Comparison of ENCODE assay signal across 8 cellular contexts in the genomic region with DNA sequence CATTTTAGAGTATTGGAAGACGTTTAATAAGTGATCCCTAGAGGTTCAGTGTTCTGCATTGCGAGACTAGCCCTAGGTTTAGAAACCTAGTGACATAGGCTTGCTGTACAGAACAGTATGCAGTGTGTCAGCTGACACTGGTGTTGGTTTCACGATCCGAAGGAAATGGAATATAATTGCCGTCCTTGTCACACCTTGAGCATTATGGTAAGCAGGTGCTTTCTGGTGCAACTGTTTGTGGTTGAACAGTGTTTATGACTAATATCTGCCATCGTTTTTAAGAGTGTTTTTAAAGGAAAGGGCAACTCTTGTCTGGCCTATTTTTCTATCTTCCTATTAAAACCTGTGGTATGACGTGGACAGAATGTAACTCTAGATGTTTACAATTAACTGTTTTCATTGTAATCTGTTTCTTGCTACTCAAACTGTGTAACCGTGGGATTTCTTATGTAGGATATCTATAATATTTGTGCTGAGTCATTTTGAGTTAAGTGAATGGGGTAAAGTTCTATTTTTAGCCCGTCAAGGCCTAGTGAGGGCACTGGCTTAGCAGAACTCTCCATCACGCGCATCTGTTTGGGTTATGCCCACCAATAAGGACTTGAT. TPM values are rescaled to one million over a fixed set of nuclear protein-coding genes. Genes with fewer than 3 reads are reported as not detected.
DNase-seq lines count a peak whose midpoint lies in the region; ATAC-seq and TF ChIP-seq lines count a peak whose summit lies in the region.

No MANE protein-coding gene starts in this region.

- H3K4me3 ChIP-seq in HFF-Myc (replicated peaks; ENCODE audit: low read depth, low read length) (no peak overlapping the region), NB4 (ENCODE audit: low read depth, low read length) (peak overlapping the region; percentile 2), mesodermal cell (ENCODE audit: extremely low read depth, insufficient read depth, low read length, poor library complexity, severe bottlenecking) (no peak overlapping the region)

- no peak overlapping the region for H3K27ac Mint-ChIP-seq in activated naive CD8-positive, alpha-beta T cell treated with anti-CD3 and anti-CD28 coated beads, Interleukin-2, amount 10 ng/mL, durations not matched to agents 7 days and 5 days

- POLR2A ChIA-PET in activated naive CD8-positive, alpha-beta T cell treated with anti-CD3 and anti-CD28 coated beads, Interleukin-2, amount 10 ng/mL, durations not matched to agents 7 days and 5 days (lab: Charles Lee): interaction anchor here (0.7 kb wide), 1 partner anchor 70 kb away, joined by 3 read pairs; no protein-coding TSS in a partner anchor

- peak; percentile 52 for DNase-seq in activated naive CD4-positive, alpha-beta T cell treated with Interleukin-2 at 50 U/mL for 16 hours
- no peak for DNase-seq in activated naive CD4-positive, alpha-beta T cell (lab: John Stamatoyannopoulos, UW)
- DNase-seq in HFF-Myc (ENCODE audit: extremely low read depth, low read depth) (peak; percentile 60), NB4 (ENCODE audit: low read depth) (peak; percentile 71), NCI-H82 (lab: John Stamatoyannopoulos, UW) (no peak), HuH-7.5 (ENCODE audit: low spot score) (no peak)
- no peak for DNase-seq in activated naive CD8-positive, alpha-beta T cell treated with anti-CD3 and anti-CD28 coated beads, Interleukin-2, amount 10 ng/mL, durations not matched to agents 7 days and 5 days

- peak; percentile 54 for ATAC-seq in activated naive CD8-positive, alpha-beta T cell treated with anti-CD3 and anti-CD28 coated beads, Interleukin-2, amount 10 ng/mL, durations not matched to agents 7 days and 5 days (ENCODE audit: low read depth)

- WGBS in mesodermal cell (ENCODE audit: insufficient coverage in 2 of 2), 2 experiments: 93 to 99% methylated on average over 7 of the region's 11 CpGs

- no peak overlapping the region for H3K4me3 Mint-ChIP-seq in activated naive CD8-positive, alpha-beta T cell treated with anti-CD3 and anti-CD28 coated beads, Interleukin-2, amount 10 ng/mL, durations not matched to agents 7 days and 5 days

- TF ChIP-seq POLR2A in NB4 (IDR thresholded peaks at IDR 0.05; ENCODE audit: extremely low read depth, insufficient read length): no peak

- H3K4me1 ChIP-seq in mesodermal cell (ENCODE audit: control insufficient read depth, insufficient read depth, low read length, poor library complexity, severe bottlenecking): no peaks in the 10 kb centered on the region

- peaks cover 57% of the 10 kb centered on the region for H3K36me3 ChIP-seq in mesodermal cell (ENCODE audit: control insufficient read depth, insufficient read depth, low read length)

- peak overlapping the region; percentile 20 for H3K27ac ChIP-seq in mesodermal cell (ENCODE audit: low read depth, low read length, severe bottlenecking)

- H3K27me3 Mint-ChIP-seq in activated naive CD8-positive, alpha-beta T cell treated with anti-CD3 and anti-CD28 coated beads, Interleukin-2, amount 10 ng/mL, durations not matched to agents 7 days and 5 days: no peaks in the 10 kb centered on the region

- peaks cover 11% of the 10 kb centered on the region for H3K9me3 Mint-ChIP-seq in activated naive CD8-positive, alpha-beta T cell treated with anti-CD3 and anti-CD28 coated beads, Interleukin-2, amount 10 ng/mL, durations not matched to agents 7 days and 5 days

- peaks cover 13% of the 10 kb centered on the region for H3K4me1 Mint-ChIP-seq in activated naive CD8-positive, alpha-beta T cell treated with anti-CD3 and anti-CD28 coated beads, Interleukin-2, amount 10 ng/mL, durations not matched to agents 7 days and 5 days

- TF ChIP-seq CTCF in HFF-Myc (IDR thresholded peaks at IDR 0.05; ENCODE audit: low read depth, low read length, missing control alignments): no peak
- TF ChIP-seq CTCF in NB4 (IDR thresholded peaks at IDR 0.05; ENCODE audit: low read depth, low read length): no peak

- H3K36me3 Mint-ChIP-seq in activated naive CD8-positive, alpha-beta T cell treated with anti-CD3 and anti-CD28 coated beads, Interleukin-2, amount 10 ng/mL, durations not matched to agents 7 days and 5 days: peaks cover 36% of the 10 kb centered on the region

- no peaks in the 10 kb centered on the region for H3K9me3 ChIP-seq in mesodermal cell (ENCODE audit: control insufficient read depth, low read length)

RNA-seq across cellular contexts. Expression of a gene that starts 53.8 kb away (rescaled TPM):
- total RNA-seq in activated naive CD8-positive, alpha-beta T cell treated with anti-CD3 and anti-CD28 coated beads, Interleukin-2, amount 10 ng/mL, durations not matched to agents 7 days and 5 days: 10 to 100 TPM; 44.5 to 52.3 TPM
- 24.7 TPM for polyA plus RNA-seq in mesodermal cell (2013, experiment 1 of 2)
- polyA plus RNA-seq in mesodermal cell (2013, experiment 2 of 2): 23.1 TPM

Comparison
In these comparisons a context has a peak if more than half of its experiments do, and no peak if none do; other contexts are left out.
1. DNase-seq: peak in activated naive CD4-positive, alpha-beta T cell treated with Interleukin-2 at 50 U/mL for 16 hours (single experiment), HFF-Myc (single experiment) and NB4 (single experiment); none in activated naive CD4-positive, alpha-beta T cell (0 of 4), activated naive CD8-positive, alpha-beta T cell treated with anti-CD3 and anti-CD28 coated beads, Interleukin-2, amount 10 ng/mL, durations not matched to agents 7 days and 5 days (single experiment), NCI-H82 (single experiment) and HuH-7.5 (single experiment).